Comparison of ENCODE assay signal across 8 cellular contexts in genomic region chr11:14380125-14380936, GRCh38. TPM values are rescaled to one million over a fixed set of nuclear protein-coding genes. Genes with fewer than 3 reads are reported as not detected.
DNase-seq lines count a peak whose midpoint lies in the region; TF ChIP-seq lines count a peak whose summit lies in the region.

No MANE protein-coding gene starts in this region.

- H3K9me3 Mint-ChIP-seq in IgD-negative memory B cell (no peaks in the 10 kb centered on the region), nephron (peaks cover 3% of the 10 kb centered on the region)

- peak overlapping the region in 45 of 59 donors; percentile 30 to 94 (median 75) for H3K27ac ChIP-seq in dorsolateral prefrontal cortex

- H3K4me3 ChIP-seq in AG04449 (ENCODE audit: low read depth, low read length) (peak overlapping the region; percentile 58), dorsolateral prefrontal cortex (peak overlapping the region; percentile 31 to 88 (median 65))

- DNase-seq in AG04449 (ENCODE audit: low read depth, low spot score): no peak
- no peak for DNase-seq in dorsolateral prefrontal cortex
- DNase-seq in T-helper 9 cell: no peak
- DNase-seq in HT-29 (ENCODE audit: low spot score): no peak
- no peak for DNase-seq in ACHN
- no peak for DNase-seq in GF-D8 (lab: John Stamatoyannopoulos, UW)

- H3K27ac Mint-ChIP-seq in IgD-negative memory B cell (peak overlapping the region in 2 of 3 donors; percentile 36 to 66), nephron (no peak overlapping the region)

- H3K27me3 Mint-ChIP-seq in IgD-negative memory B cell: peaks cover 4% of the 10 kb centered on the region
- H3K27me3 Mint-ChIP-seq in nephron (ENCODE audit: low read depth): peaks cover 79% of the 10 kb centered on the region

- H3K36me3 Mint-ChIP-seq in IgD-negative memory B cell (no peaks in the 10 kb centered on the region), nephron (ENCODE audit: low read depth) (no peaks in the 10 kb centered on the region)

- in situ Hi-C loops in ACHN (cut with HindIII; ENCODE audit: low pct_ligation_motif_present, low pct_unique_long_range_greater_than_20kb, low sequenced_read_pairs): no loop called here

- intact Hi-C loops in dorsolateral prefrontal cortex (cut with DNase I): loop anchor here in 1 of 2 donors (5.0 kb wide), 2 partner anchors 72 to 117 kb away; partner anchors contain the start of gene COPB1

- POLR2A ChIA-PET in AG04449 (lab: Yijun Ruan, JAX): no interaction called here

- peaks cover 0 to 8% (median 1%) of the 10 kb centered on the region in 3 donors for H3K4me1 Mint-ChIP-seq in IgD-negative memory B cell
- no peaks in the 10 kb centered on the region for H3K4me1 Mint-ChIP-seq in nephron

- H3K4me3 Mint-ChIP-seq in IgD-negative memory B cell (peak overlapping the region; percentile 82 to 88 (median 86)), nephron (peak overlapping the region; percentile 59 to 81 (median 71))

- TF ChIP-seq CTCF in AG04449 (IDR thresholded peaks at IDR 0.05; ENCODE audit: insufficient read depth, low read length, missing control alignments) (no peak), dorsolateral prefrontal cortex (IDR thresholded peaks at IDR 0.05 in 54 of 56, conservative IDR thresholded peaks at IDR 0.05 in 2 of 56; ENCODE audit: low read depth in 1 of 56, partially characterized antibody in 56 of 56) (no peak), nephron (IDR thresholded peaks at IDR 0.05; ENCODE audit: unreplicated experiment in 3 of 3) (no peak)

- no peaks in the 10 kb centered on the region for H3K27me3 ChIP-seq in dorsolateral prefrontal cortex

- CTCF ChIA-PET in AG04449 (lab: Yijun Ruan, JAX): interaction anchor here (0.7 to 1.3 kb wide), 4 partner anchors 38 to 80 kb away, joined by 3 to 6 read pairs (median 4); no protein-coding TSS in a partner anchor

RNA-seq across cellular contexts. Expression of gene RRAS2, which starts 21.3 kb away (rescaled TPM):
- polyA plus RNA-seq in IgD-negative memory B cell: 80.3 TPM
- 10 to 100 TPM in 106 of 120 experiments, 1 to 10 TPM in 14; 6.9 to 20.2 (median 12.8) TPM for total RNA-seq in dorsolateral prefrontal cortex
- total RNA-seq in HT-29 (2014; rRNA removed; shearing (Covaris generic)): 74.8 and 78.3 TPM in 2 replicates

Comparison
In these comparisons a context has a peak if more than half of its experiments do, and no peak if none do; other contexts are left out.
1. H3K27ac Mint-ChIP-seq: peak in IgD-negative memory B cell (2 of 3); none in nephron (0 of 3).